Comparison of ENCODE assay signal across 1 cellular context in the genomic region with DNA sequence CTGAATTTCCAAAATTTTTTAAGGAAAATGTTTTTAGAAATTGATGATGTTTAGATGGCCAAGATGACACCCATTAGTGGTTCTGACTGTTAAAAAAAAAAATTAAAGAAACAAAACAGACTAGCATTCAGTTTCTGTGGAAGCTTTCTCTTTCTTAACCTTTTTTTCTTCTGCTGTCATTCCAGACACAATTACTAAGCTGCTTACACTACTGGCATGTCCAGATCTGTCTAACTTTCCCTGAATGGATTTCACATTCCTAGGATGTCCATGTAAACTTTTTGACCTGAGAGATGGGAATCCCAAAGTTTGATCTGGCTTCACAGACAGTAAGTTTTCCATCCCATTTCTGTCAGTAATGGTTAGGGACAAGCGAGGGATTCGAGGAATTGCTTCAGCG.
TF ChIP-seq lines count a peak whose summit lies in the region.

No MANE protein-coding gene starts in this region.

TF ChIP-seq in IMR-90, 13 proteins besides CTCF, POLR2A, EP300 and RAD21 (continued from another document):
- TF ChIP-seq RFX5 (IDR thresholded peaks at IDR 0.05; ENCODE audit: low read depth, low read length) (no peak), NFE2L2 (IDR thresholded peaks at IDR 0.05; ENCODE audit: low read depth, low read length) (no peak), BHLHE40 (IDR thresholded peaks at IDR 0.05; ENCODE audit: low read depth, low read length) (no peak)
- TF ChIP-seq, protein P1, sequence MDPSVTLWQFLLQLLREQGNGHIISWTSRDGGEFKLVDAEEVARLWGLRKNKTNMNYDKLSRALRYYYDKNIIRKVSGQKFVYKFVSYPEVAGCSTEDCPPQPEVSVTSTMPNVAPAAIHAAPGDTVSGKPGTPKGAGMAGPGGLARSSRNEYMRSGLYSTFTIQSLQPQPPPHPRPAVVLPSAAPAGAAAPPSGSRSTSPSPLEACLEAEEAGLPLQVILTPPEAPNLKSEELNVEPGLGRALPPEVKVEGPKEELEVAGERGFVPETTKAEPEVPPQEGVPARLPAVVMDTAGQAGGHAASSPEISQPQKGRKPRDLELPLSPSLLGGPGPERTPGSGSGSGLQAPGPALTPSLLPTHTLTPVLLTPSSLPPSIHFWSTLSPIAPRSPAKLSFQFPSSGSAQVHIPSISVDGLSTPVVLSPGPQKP (IDR thresholded peaks at IDR 0.05; ENCODE audit: borderline replicate concordance, low read depth, low read length): no peak
